ENCODE assay signal across 19 cellular contexts in genomic region chr3:45496550-45496949, GRCh38.
DNase-seq lines count a peak whose midpoint lies in the region; ATAC-seq, FAIRE-seq and TF ChIP-seq lines count a peak whose summit lies in the region.
"Had no signal": no experiment of that assay in that cellular context is flagged by ENCODE, and none has a peak within 500 bp of the region (broad histone marks: within the 10 kb centered on the region; RNA-seq: fewer than 3 reads in every experiment).

No MANE protein-coding gene starts in this region.

- CTCF ChIA-PET in A673 (lab: Charles Lee) (no interaction called here), HEK293 (lab: Yijun Ruan, JAX) (interaction anchor here (0.9 kb wide), 1 partner anchor 14 kb away, joined by 3 read pairs; no protein-coding TSS in a partner anchor)

- ATAC-seq in memory B cell (ENCODE audit: low read depth) (no peak), HG02973 (IDR thresholded peaks at IDR 0.05; ENCODE audit: unreplicated experiment) (no peak)
- ATAC-seq in activated CD4-positive, CD25-positive, alpha-beta regulatory T cell treated with anti-CD3 and anti-CD28 coated beads, Interleukin-2, amount 50 U/mL, for 24 hours = no peak
- ATAC-seq: stimulated activated naive CD8-positive, alpha-beta T cell treated with anti-CD3 and anti-CD28 coated beads, Interleukin-15, amount 100 ng/mL, for 72 hours had no signal

- intact Hi-C loops in A673 (cut with micrococcal nuclease; ENCODE audit: unreplicated experiment) = loop anchor here (5.0 kb wide), 1 partner anchor 269 kb away; the partner anchor contains the start of gene TMEM158

- peak overlapping the region; percentile 56 for H3K27ac Mint-ChIP-seq in memory B cell
- H3K27ac Mint-ChIP-seq: activated T-cell treated with anti-CD3 and anti-CD28 coated beads, Interleukin-2, amount 50 U/mL, for 24 hours; mesothelial cell of epicardium had no signal

- DNase-seq in A673 (ENCODE audit: low spot score) = peak; percentile 81
- DNase-seq in cardiac fibroblast (ENCODE audit: low read depth in 2 of 2) = peak; percentile 69 to 91
- DNase-seq in memory B cell (ENCODE audit: low spot score in 2 of 2) = no peak
- no peak for DNase-seq in stimulated activated CD4-positive, alpha-beta T cell treated with anti-CD3 and anti-CD28 coated beads, Interleukin-4, amount 100 ng/mL, for 4 hours
- DNase-seq in urothelium cell line (ENCODE audit: low spot score) = no peak
- DNase-seq: activated CD4-positive, alpha-beta T cell treated with anti-CD3 and anti-CD28 coated beads, Interleukin-2, amount 50 U/mL, for 1 hour; activated T-cell treated with anti-CD3 and anti-CD28 coated beads, Interleukin-2, amount 50 U/mL, for 24 hours; islet precursor cell; NCI-H1048; NCI-H345; spleen; stimulated activated naive CD8-positive, alpha-beta T cell treated with anti-CD3 and anti-CD28 coated beads, Interleukin-15, amount 100 ng/mL, for 72 hours had no signal

- H3K36me3 Mint-ChIP-seq in memory B cell = peaks cover 20% of the 10 kb centered on the region

- FAIRE-seq in urothelium cell line (lab: Jason Lieb, UNC) = no peak
- FAIRE-seq: colon, endothelial cell of umbilical vein had no signal

- H3K4me1 ChIP-seq in A673 (ENCODE audit: insufficient read depth, low read length, poor library complexity, severe bottlenecking) = peaks cover 31% of the 10 kb centered on the region
- H3K4me1 ChIP-seq in HEK293 (ENCODE audit: control insufficient read depth, insufficient read depth, low read length) = no peaks in the 10 kb centered on the region
- H3K4me1 ChIP-seq: SJSA1 had no signal

- no peaks in the 10 kb centered on the region for H3K4me1 Mint-ChIP-seq in memory B cell
- H3K4me1 Mint-ChIP-seq: mesothelial cell of epicardium had no signal

- H3K9me3 ChIP-seq in A673 (ENCODE audit: low read depth, low read length, poor library complexity, severe bottlenecking) (no peaks in the 10 kb centered on the region), HEK293 (ENCODE audit: control insufficient read depth, insufficient read depth, low read depth, low read length) (no peaks in the 10 kb centered on the region)
- H3K9me3 ChIP-seq: SJSA1, spleen had no signal

- BruUV-seq in A673 (replicated peaks; lab: Mats Ljungman, UMichigan) = no TSS peak

- H3K4me3 Mint-ChIP-seq in memory B cell = no peak overlapping the region
- H3K4me3 Mint-ChIP-seq: activated T-cell treated with anti-CD3 and anti-CD28 coated beads, Interleukin-2, amount 50 U/mL, for 24 hours; mesothelial cell of epicardium; stimulated activated naive CD8-positive, alpha-beta T cell treated with anti-CD3 and anti-CD28 coated beads, Interleukin-15, amount 100 ng/mL, for 72 hours had no signal

- H3K27ac ChIP-seq in A673 (ENCODE audit: low read depth, low read length, poor library complexity, severe bottlenecking) (peak overlapping the region; percentile 84), HEK293 (ENCODE audit: extremely low read depth, low read depth, low read length) (no peak overlapping the region)
- H3K27ac ChIP-seq: SJSA1, spleen had no signal

- H3K27me3 Mint-ChIP-seq in memory B cell = no peaks in the 10 kb centered on the region
- H3K27me3 Mint-ChIP-seq: activated T-cell treated with anti-CD3 and anti-CD28 coated beads, Interleukin-2, amount 50 U/mL, for 24 hours; stimulated activated naive CD8-positive, alpha-beta T cell treated with anti-CD3 and anti-CD28 coated beads, Interleukin-15, amount 100 ng/mL, for 72 hours had no signal

- H3K4me3 ChIP-seq in A673 (ENCODE audit: low read depth, low read length, poor library complexity, severe bottlenecking) = no peak overlapping the region
- H3K4me3 ChIP-seq in HEK293 (ENCODE audit: low read depth, low read length) = no peak overlapping the region
- no peak overlapping the region for H3K4me3 ChIP-seq in cardiac fibroblast (replicated peaks in 1 of 2; ENCODE audit: low read depth in 2 of 2, low read length in 2 of 2)
- H3K4me3 ChIP-seq: SJSA1, spleen had no signal

- no peaks in the 10 kb centered on the region for H3K9me3 Mint-ChIP-seq in memory B cell
- H3K9me3 Mint-ChIP-seq: activated T-cell treated with anti-CD3 and anti-CD28 coated beads, Interleukin-2, amount 50 U/mL, for 24 hours; stimulated activated naive CD8-positive, alpha-beta T cell treated with anti-CD3 and anti-CD28 coated beads, Interleukin-15, amount 100 ng/mL, for 72 hours had no signal

- H3K36me3 ChIP-seq in A673 (ENCODE audit: insufficient read depth, low read length, poor library complexity, severe bottlenecking) = no peaks in the 10 kb centered on the region
- peaks cover 3 to 65% of the 10 kb centered on the region in 2 experiments; a peak in 2 of 3 replicates for H3K36me3 ChIP-seq in HEK293 (ENCODE audit: control insufficient read depth in 2 of 2, insufficient read depth in 1 of 2, low read length in 2 of 2)

- POLR2A ChIA-PET in A673 (lab: Charles Lee; ENCODE audit: low non-redundant PET) (no interaction called here), HEK293 (lab: Yijun Ruan, JAX) (no interaction called here)

- TF ChIP-seq CTCF in A673 (conservative IDR thresholded peaks at IDR 0.05; ENCODE audit: low read depth, low read length) (no peak), HEK293 (tag by site-specific recombination; IDR thresholded peaks at IDR 0.05) (no peak), cardiac fibroblast (IDR thresholded peaks at IDR 0.05; ENCODE audit: low read depth, low read length) (no peak)

- no peaks in the 10 kb centered on the region for H3K27me3 ChIP-seq in A673 (replicated peaks; ENCODE audit: insufficient read depth, low read depth, low read length, poor library complexity)
- H3K27me3 ChIP-seq: SJSA1, spleen had no signal

TF ChIP-seq in HEK293, 187 proteins besides CTCF, POLR2A, EP300 and RAD21:
- TF ChIP-seq RBAK (tag by site-specific recombination; IDR thresholded peaks at IDR 0.05) (no peak), ZNF335 (tag by site-specific recombination; conservative IDR thresholded peaks at IDR 0.05) (no peak), GLIS1 (tag by site-specific recombination; IDR thresholded peaks at IDR 0.05) (peak; percentile 76), ZNF248 (tag by site-specific recombination; IDR thresholded peaks at IDR 0.05) (no peak), ZSCAN30 (tag by site-specific recombination; IDR thresholded peaks at IDR 0.05) (no peak), REST (tag by site-specific recombination; IDR thresholded peaks at IDR 0.05) (no peak), ZNF561 (tag by site-specific recombination; IDR thresholded peaks at IDR 0.05; ENCODE audit: borderline replicate concordance) (no peak)

Comparison
In these comparisons a context has a peak if more than half of its experiments do, and no peak if none do; other contexts are left out.
1. DNase-seq: peak in A673 (single experiment) and cardiac fibroblast (2 of 2); none in memory B cell (0 of 2), stimulated activated CD4-positive, alpha-beta T cell treated with anti-CD3 and anti-CD28 coated beads, Interleukin-4, amount 100 ng/mL, for 4 hours (0 of 2) and urothelium cell line (single experiment).